8 cellular contexts compared by ENCODE assay signal in the genomic region with DNA sequence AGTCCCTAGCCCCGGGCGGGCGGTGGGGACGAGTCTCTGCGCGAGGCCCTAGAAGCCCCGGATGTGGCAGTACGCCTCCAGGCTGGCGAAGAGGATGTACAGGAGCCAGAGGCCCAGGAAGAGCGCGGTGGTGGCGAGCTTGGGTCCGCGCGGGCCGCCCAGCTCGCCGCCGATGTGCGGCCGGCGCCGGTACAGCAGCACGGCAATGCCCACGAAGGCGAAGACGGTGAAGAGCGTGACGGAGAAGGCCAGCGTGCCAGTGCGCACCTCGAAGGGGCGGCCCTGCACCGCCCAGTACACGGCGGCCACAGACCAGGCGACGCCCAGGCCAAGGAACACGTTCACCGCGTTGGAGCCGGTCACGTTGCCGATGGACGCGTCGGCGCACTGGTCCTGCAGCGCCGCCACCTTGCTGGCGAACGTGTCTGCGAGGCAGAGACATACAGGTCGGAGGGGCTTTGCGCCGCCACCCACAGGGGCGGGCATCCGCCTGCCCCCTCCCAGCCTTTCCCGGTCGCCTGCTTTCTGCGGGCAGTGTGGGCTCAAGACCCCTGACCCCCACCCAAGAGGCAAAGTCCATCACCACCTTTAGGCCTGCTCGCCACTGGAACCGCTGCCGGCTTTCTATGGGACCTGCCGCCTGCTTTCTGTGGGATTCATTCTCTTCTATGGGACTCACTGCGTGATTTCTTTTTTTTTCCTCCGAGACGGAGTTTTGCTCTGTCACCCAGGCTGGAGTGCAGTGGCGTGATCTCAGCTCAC. TPM values are rescaled to one million over a fixed set of nuclear protein-coding genes. Genes with fewer than 3 reads are reported as not detected.
A peak's percentile ranks its signal among the peaks of the same experiment; 100 is the strongest.
DNase-seq lines count a peak whose midpoint lies in the region; ATAC-seq and TF ChIP-seq lines count a peak whose summit lies in the region.

No MANE protein-coding gene starts in this region.

- POLR2A ChIA-PET in AG04449 (lab: Yijun Ruan, JAX), result no interaction called here

- no peaks in the 10 kb centered on the region for H3K36me3 ChIP-seq in HUES48 (ENCODE audit: control insufficient read depth, insufficient read depth, low read length)

- H3K9me3 Mint-ChIP-seq in mesothelial cell of epicardium, result no peaks in the 10 kb centered on the region

- H3K27me3 Mint-ChIP-seq in mesothelial cell of epicardium (ENCODE audit: low read depth), result peaks cover 33% of the 10 kb centered on the region

- CTCF ChIA-PET in AG04449 (lab: Yijun Ruan, JAX), result interaction anchor here (0.9 to 16.6 kb wide), 10 partner anchors 7 to 277 kb away, joined by 3 to 867 read pairs (median 6); a partner anchor contains a TSS

- TF ChIP-seq CTCF in AG04449 (IDR thresholded peaks at IDR 0.05; ENCODE audit: insufficient read depth, low read length, missing control alignments) (peak; percentile 8), coronary artery (IDR thresholded peaks at IDR 0.05) (no peak), mesothelial cell of epicardium (IDR thresholded peaks at IDR 0.05; ENCODE audit: unreplicated experiment) (peak; percentile 38)

- peaks cover 38% of the 10 kb centered on the region for H3K27me3 ChIP-seq in HUES48 (ENCODE audit: control insufficient read depth, insufficient read depth, low read length)

- no peak overlapping the region for H3K4me3 Mint-ChIP-seq in mesothelial cell of epicardium

- H3K4me1 Mint-ChIP-seq in mesothelial cell of epicardium, result peaks cover 7% of the 10 kb centered on the region

- H3K36me3 Mint-ChIP-seq in mesothelial cell of epicardium, result no peaks in the 10 kb centered on the region

- H3K27ac ChIP-seq in HUES48 (ENCODE audit: low read depth, low read length), result no peak overlapping the region
- no peak overlapping the region for H3K27ac ChIP-seq in coronary artery

- H3K9me3 ChIP-seq in HUES48 (ENCODE audit: control insufficient read depth, insufficient read depth, low read length), result no peaks in the 10 kb centered on the region

- peaks cover 10% of the 10 kb centered on the region for H3K4me1 ChIP-seq in HUES48 (ENCODE audit: control insufficient read depth, insufficient read depth, low read length)

- H3K4me3 ChIP-seq in AG04449 (ENCODE audit: low read depth, low read length), result peak overlapping the region; percentile 30
- H3K4me3 ChIP-seq in HUES48 (ENCODE audit: low read depth, low read length), result peak overlapping the region; percentile 50
- H3K4me3 ChIP-seq in coronary artery, result peak overlapping the region; percentile 62

- no peak overlapping the region for H3K27ac Mint-ChIP-seq in mesothelial cell of epicardium

- ATAC-seq in HG02678 (IDR thresholded peaks at IDR 0.05; ENCODE audit: unreplicated experiment), result no peak

- no peak for DNase-seq in AG04449 (ENCODE audit: low read depth, low spot score)
- no peak for DNase-seq in coronary artery (ENCODE audit: low spot score)
- no peak for DNase-seq in mesothelial cell of epicardium (ENCODE audit: low spot score in 2 of 2, unreplicated experiment in 2 of 2)
- no peak for DNase-seq in GF-D8 (lab: John Stamatoyannopoulos, UW)
- DNase-seq in NCI-H1417 treated with DMSO at 0.1 percent for 48 hours (lab: John Stamatoyannopoulos, UW), result no peak
- DNase-seq in OCI-M2 (lab: John Stamatoyannopoulos, UW; ENCODE audit: unreplicated experiment), result no peak

- H3K9ac ChIP-seq in HUES48 (ENCODE audit: low read depth, low read length), result no peak overlapping the region; the same call in 1 of the 2 replicates

RNA-seq across cellular contexts. Expression of a gene that starts 10.9 kb away (rescaled TPM):
- 268 to 277 TPM (median 273 TPM) in 3 replicates for total RNA-seq in mesothelial cell of epicardium

RNA-seq across cellular contexts. Expression of a gene that starts 41.5 kb away (rescaled TPM):
- total RNA-seq in mesothelial cell of epicardium, result 2.2 to 3.7 TPM (median 2.5 TPM) in 3 replicates

RNA-seq across cellular contexts. Expression of a gene that starts 53.8 kb away (rescaled TPM):
- 18.4 to 20.4 TPM (median 20.1 TPM) in 3 replicates for total RNA-seq in mesothelial cell of epicardium
